In genomic region chr1:6783956-6784559, GRCh38 we compare ENCODE assay signal across 8 cellular contexts. TPM values are rescaled to one million over a fixed set of nuclear protein-coding genes. Genes with fewer than 3 reads are reported as not detected.
A peak's percentile ranks its signal among the peaks of the same experiment; 100 is the strongest.
DNase-seq lines count a peak whose midpoint lies in the region; ATAC-seq and TF ChIP-seq lines count a peak whose summit lies in the region.

No MANE protein-coding gene starts in this region.

- peak in 1 of 2 donors; percentile 65 for TF ChIP-seq POLR2A in heart left ventricle (IDR thresholded peaks at IDR 0.05)
- TF ChIP-seq POLR2A in gastrocnemius medialis (IDR thresholded peaks at IDR 0.05), result peak in 1 of 2 donors; percentile 90

- H3K27me3 Mint-ChIP-seq in WTC11 (ENCODE audit: low read depth), result no peaks in the 10 kb centered on the region

- H3K4me3 Mint-ChIP-seq in WTC11, result peak overlapping the region; percentile 83

- intact Hi-C loops in heart left ventricle (cut with DNase I) (loop anchor here in 4 of 10 donors (1.0 to 10.0 kb wide), 6 partner anchors 41 to 421 kb away; partner anchors contain the start of gene DNAJC11 (in 1 of the 4)), gastrocnemius medialis (cut with DNase I; ENCODE audit: low total_unique reads) (loop anchor here (1.0 to 5.0 kb wide), 3 partner anchors 40 to 182 kb away; partner anchors contain the start of genes DNAJC11 and KLHL21)

- H3K4me1 ChIP-seq in heart left ventricle (peaks cover 0 to 44% (median 28%) of the 10 kb centered on the region in 12 donors), gastrocnemius medialis (peaks cover 24 to 28% of the 10 kb centered on the region in 2 donors)

- TF ChIP-seq CTCF in WTC11 (IDR thresholded peaks at IDR 0.05) (no peak), heart left ventricle (IDR thresholded peaks at IDR 0.05) (peak in 2 of 12 donors; percentile 5 to 10), gastrocnemius medialis (IDR thresholded peaks at IDR 0.05 in 4 of 5, conservative IDR thresholded peaks at IDR 0.05 in 1 of 5) (no peak)

- in situ Hi-C loops in gastrocnemius medialis (cut with MboI; ENCODE audit: low sequenced_read_pairs in 4 of 4), result no loop called here
- in situ Hi-C loops in G401 (cut with HindIII; ENCODE audit: low sequenced_read_pairs), result loop anchor here (10.0 kb wide), 1 partner anchor 59 kb away; no protein-coding TSS in a partner anchor

- H3K4me3 ChIP-seq in heart left ventricle (peak overlapping the region; percentile 29 to 95 (median 76)), gastrocnemius medialis (peak overlapping the region; percentile 88 to 97 (median 94))

- POLR2A ChIA-PET in WTC11 (lab: Charles Lee), result interaction anchor here (1.4 to 1.8 kb wide), 3 partner anchors 13 to 424 kb away, joined by 5 to 10 read pairs (median 7); no protein-coding TSS in a partner anchor

- H3K36me3 Mint-ChIP-seq in WTC11, result no peaks in the 10 kb centered on the region

- CTCF ChIA-PET in WTC11 (lab: Charles Lee), result interaction anchor here (1.2 to 2.1 kb wide), 7 partner anchors 12 to 441 kb away, joined by 3 to 7 read pairs (median 4); no protein-coding TSS in a partner anchor

- H3K27ac ChIP-seq in heart left ventricle (peak overlapping the region; percentile 91 to 100 (median 99)), gastrocnemius medialis (peak overlapping the region; percentile 98 to 100 (median 98))

- H3K27me3 ChIP-seq in heart left ventricle, result no peaks in the 10 kb centered on the region
- no peaks in the 10 kb centered on the region for H3K27me3 ChIP-seq in gastrocnemius medialis

- ATAC-seq in HG03342 (IDR thresholded peaks at IDR 0.05; ENCODE audit: unreplicated experiment) (peak; percentile 2), WTC11 (no peak), heart left ventricle (peak in 2 of 4 donors; percentile 0 to 4), gastrocnemius medialis (peak; percentile 4 to 14)

- H3K9me3 ChIP-seq in heart left ventricle (no peaks in the 10 kb centered on the region), gastrocnemius medialis (no peaks in the 10 kb centered on the region)

- no peaks in the 10 kb centered on the region for H3K9me3 Mint-ChIP-seq in WTC11

- H3K36me3 ChIP-seq in heart left ventricle, result peaks cover 0 to 3% (median 0%) of the 10 kb centered on the region in 9 donors
- no peaks in the 10 kb centered on the region for H3K36me3 ChIP-seq in gastrocnemius medialis

- H3K27ac Mint-ChIP-seq in WTC11, result peak overlapping the region; percentile 91

- peaks cover 36% of the 10 kb centered on the region for H3K4me1 Mint-ChIP-seq in WTC11

- DNase-seq in DMS79 treated with DMSO at 0.1 percent for 48 hours (lab: John Stamatoyannopoulos, UW) (peak; percentile 40), DMS79 (lab: John Stamatoyannopoulos, UW) (no peak), WTC11 (ENCODE audit: low spot score) (no peak), heart left ventricle (no peak), gastrocnemius medialis (no peak), G401 (ENCODE audit: low spot score) (no peak), NCI-H345 (lab: John Stamatoyannopoulos, UW) (no peak)

- 0 to 1% (median 0%) methylated on average over 37 to 40 of the region's 40 CpGs for WGBS in heart left ventricle, 4 donors

TF ChIP-seq in WTC11, 78 proteins besides CTCF, POLR2A, EP300 and RAD21:
- no peak for TF ChIP-seq ZNF416 (CRISPR knock-in tag; IDR thresholded peaks at IDR 0.05)
- TF ChIP-seq HMGXB4 (CRISPR knock-in tag; IDR thresholded peaks at IDR 0.05), result peak; percentile 34; the same call in 1 of the 2 replicates

RNA-seq across cellular contexts. Expression of gene CAMTA1, which starts 1.2 kb away (rescaled TPM):
- total RNA-seq in WTC11 (2021), result 86.4 to 116 TPM (median 112 TPM) in 3 replicates
- total RNA-seq in heart left ventricle, result 100 to 1,000 TPM; 114 to 154 (median 136) TPM
- polyA plus RNA-seq in heart left ventricle, result 100 to 1,000 TPM; 191 to 303 TPM
- total RNA-seq in gastrocnemius medialis, result 100 to 1,000 TPM in 1 of 4 donors, 10 to 100 TPM in 3; 60.5 to 113 (median 70.4) TPM
- 137 and 261 TPM in 2 replicates for total RNA-seq in G401 (2014; rRNA removed; shearing (Covaris generic))
